11 cellular contexts compared by ENCODE assay signal in genomic region chr2:9639000-9639602, GRCh38. TPM values are rescaled to one million over a fixed set of nuclear protein-coding genes. Genes with fewer than 3 reads are reported as not detected.
DNase-seq lines count a peak whose midpoint lies in the region; ATAC-seq and TF ChIP-seq lines count a peak whose summit lies in the region.
"Had no signal": no experiment of that assay in that cellular context is flagged by ENCODE, and none has a peak within 500 bp of the region (broad histone marks: within the 10 kb centered on the region; RNA-seq: fewer than 3 reads in every experiment).

No MANE protein-coding gene starts in this region.

- H3K36me3 ChIP-seq in PC-3 (ENCODE audit: low read depth, low read length) = no peaks in the 10 kb centered on the region
- no peaks in the 10 kb centered on the region for H3K36me3 ChIP-seq in mucosa of rectum (ENCODE audit: control insufficient read depth in 2 of 2, insufficient read depth in 2 of 2, low read length in 2 of 2)
- H3K36me3 ChIP-seq: WERI-Rb-1 had no signal

- H3K4me3 ChIP-seq in PC-3 (ENCODE audit: low read length) = no peak overlapping the region
- H3K4me3 ChIP-seq in dorsolateral prefrontal cortex = peak overlapping the region in 52 of 59 donors; percentile 1 to 60 (median 26)
- no peak overlapping the region for H3K4me3 ChIP-seq in mucosa of rectum (ENCODE audit: low read length in 2 of 2)

- no peaks in the 10 kb centered on the region for H3K79me2 ChIP-seq in PC-3 (ENCODE audit: low read length)

- H3K9ac ChIP-seq in PC-3 (ENCODE audit: low read length) (no peak overlapping the region), mucosa of rectum (ENCODE audit: low read depth in 1 of 2, low read length in 2 of 2) (no peak overlapping the region)

- no peaks in the 10 kb centered on the region for H3K9me3 Mint-ChIP-seq in type B pancreatic cell
- H3K9me3 Mint-ChIP-seq: naive thymus-derived CD8-positive, alpha-beta T cell had no signal

- TF ChIP-seq CTCF in PC-3 (conservative IDR thresholded peaks at IDR 0.05; ENCODE audit: low read depth, low read length) (no peak), dorsolateral prefrontal cortex (IDR thresholded peaks at IDR 0.05 in 54 of 56, conservative IDR thresholded peaks at IDR 0.05 in 2 of 56; ENCODE audit: low read depth in 1 of 56, partially characterized antibody in 56 of 56) (peak in 1 of 56 donors; percentile 5), type B pancreatic cell (conservative IDR thresholded peaks at IDR 0.05) (no peak)

- H3F3A ChIP-seq in PC-3 (ENCODE audit: low read length, unreplicated experiment) = no peaks in the 10 kb centered on the region

- H3K4me1 Mint-ChIP-seq in type B pancreatic cell (ENCODE audit: unreplicated experiment) = peaks cover 42% of the 10 kb centered on the region

- no peak overlapping the region for H2AFZ ChIP-seq in PC-3 (ENCODE audit: low read length)

- no peaks in the 10 kb centered on the region for H4K20me1 ChIP-seq in PC-3 (ENCODE audit: low read length)

- ATAC-seq in PC-3 = 0 out of 2 replicates have a peak, but pooled peaks have one; percentile 7
- ATAC-seq in GM21737 (IDR thresholded peaks at IDR 0.05; ENCODE audit: unreplicated experiment) = no peak
- no peak for ATAC-seq in HG03378 (IDR thresholded peaks at IDR 0.05; ENCODE audit: unreplicated experiment)
- ATAC-seq: naive thymus-derived CD8-positive, alpha-beta T cell had no signal

- CTCF ChIA-PET in PC-3 (lab: Charles Lee) = interaction anchor here (0.7 to 1.5 kb wide), 3 partner anchors 31 to 160 kb away, joined by 3 read pairs; no protein-coding TSS in a partner anchor

- H3K9me3 ChIP-seq in PC-3 (ENCODE audit: low read length) (no peaks in the 10 kb centered on the region), mucosa of rectum (ENCODE audit: control insufficient read depth in 2 of 2, low read length in 2 of 2) (no peaks in the 10 kb centered on the region)

- POLR2A ChIA-PET in PC-3 (lab: Charles Lee; ENCODE audit: unreplicated experiment) = interaction anchor here (0.9 kb wide), 1 partner anchor 64 kb away, joined by 6 read pairs; no protein-coding TSS in a partner anchor

- no peak overlapping the region for H3K4me3 Mint-ChIP-seq in type B pancreatic cell
- H3K4me3 Mint-ChIP-seq: naive thymus-derived CD8-positive, alpha-beta T cell had no signal

- H3K27me3 ChIP-seq in PC-3 (ENCODE audit: low read length) (no peaks in the 10 kb centered on the region), dorsolateral prefrontal cortex (no peaks in the 10 kb centered on the region), mucosa of rectum (ENCODE audit: control insufficient read depth in 2 of 2, insufficient read depth in 2 of 2, low read length in 2 of 2) (no peaks in the 10 kb centered on the region)

- peak overlapping the region; percentile 39 for H3K4me2 ChIP-seq in PC-3 (ENCODE audit: low read length)

- H3K9me2 ChIP-seq in PC-3 (replicated peaks; ENCODE audit: low read length) = no peaks in the 10 kb centered on the region

- peaks cover 40% of the 10 kb centered on the region for H3K4me1 ChIP-seq in PC-3 (ENCODE audit: insufficient read depth, low read length)
- H3K4me1 ChIP-seq in mucosa of rectum (ENCODE audit: control insufficient read depth in 2 of 2, insufficient read depth in 2 of 2, low read length in 2 of 2) = peaks cover 5 to 7% of the 10 kb centered on the region in 2 donors

- H3K27ac ChIP-seq in PC-3 (ENCODE audit: low read length) = peak overlapping the region; percentile 3; the same call in 1 of the 2 replicates
- H3K27ac ChIP-seq in dorsolateral prefrontal cortex = peak overlapping the region; percentile 35 to 99 (median 95)
- H3K27ac ChIP-seq in mucosa of rectum (ENCODE audit: low read depth in 2 of 2, low read length in 2 of 2) = peak overlapping the region; percentile 2 to 19
- H3K27ac ChIP-seq: WERI-Rb-1 had no signal

- peak overlapping the region; percentile 0 for H3K27ac Mint-ChIP-seq in type B pancreatic cell
- H3K27ac Mint-ChIP-seq: naive thymus-derived CD8-positive, alpha-beta T cell had no signal

- DNase-seq in PC-3 (no peak), dorsolateral prefrontal cortex (no peak), type B pancreatic cell (ENCODE audit: extremely low spot score, unreplicated experiment) (no peak), NCI-H1694 (lab: John Stamatoyannopoulos, UW) (no peak)
- DNase-seq: activated T-cell treated with anti-CD3 and anti-CD28 coated beads for 4 hours; naive thymus-derived CD8-positive, alpha-beta T cell; SIG-M5; WERI-Rb-1 had no signal

- BruUV-seq in PC-3 (replicated peaks; lab: Mats Ljungman, UMichigan) = no TSS peak

- H3K36me3 Mint-ChIP-seq in type B pancreatic cell = no peaks in the 10 kb centered on the region
- H3K36me3 Mint-ChIP-seq: naive thymus-derived CD8-positive, alpha-beta T cell had no signal

- intact Hi-C loops in PC-3 (cut with micrococcal nuclease) (loop anchor here (1.0 to 10.0 kb wide), 2 partner anchors 64 to 146 kb away; no protein-coding TSS in a partner anchor), dorsolateral prefrontal cortex (cut with DNase I) (loop anchor here in 1 of 2 donors (1.0 to 10.0 kb wide), 2 partner anchors 14 to 164 kb away; partner anchors contain the start of gene IAH1)

- H3K27me3 Mint-ChIP-seq in type B pancreatic cell = no peaks in the 10 kb centered on the region

RNA-seq across cellular contexts. Expression of gene YWHAQ, which starts 8.3 kb away (rescaled TPM):
- 354 and 377 TPM in 2 replicates for total RNA-seq in PC-3 (2014; rRNA removed)
- total RNA-seq in dorsolateral prefrontal cortex = 100 to 1,000 TPM; 223 to 572 (median 337) TPM
- 318 and 354 TPM in 2 replicates for total RNA-seq in type B pancreatic cell (ENCODE audit: low replicate concordance)

Comparison
In these comparisons a context has a peak if more than half of its experiments do, and no peak if none do; other contexts are left out.
1. H3K27ac ChIP-seq: peak in every context shown above with its lines; median percentile 95 in dorsolateral prefrontal cortex; 10 in mucosa of rectum; 3 in PC-3.
2. H3K4me3 ChIP-seq: peak in dorsolateral prefrontal cortex (52 of 59); none in PC-3 (single experiment) and mucosa of rectum (0 of 2).